8 cellular contexts compared by ENCODE assay signal in the genomic region with DNA sequence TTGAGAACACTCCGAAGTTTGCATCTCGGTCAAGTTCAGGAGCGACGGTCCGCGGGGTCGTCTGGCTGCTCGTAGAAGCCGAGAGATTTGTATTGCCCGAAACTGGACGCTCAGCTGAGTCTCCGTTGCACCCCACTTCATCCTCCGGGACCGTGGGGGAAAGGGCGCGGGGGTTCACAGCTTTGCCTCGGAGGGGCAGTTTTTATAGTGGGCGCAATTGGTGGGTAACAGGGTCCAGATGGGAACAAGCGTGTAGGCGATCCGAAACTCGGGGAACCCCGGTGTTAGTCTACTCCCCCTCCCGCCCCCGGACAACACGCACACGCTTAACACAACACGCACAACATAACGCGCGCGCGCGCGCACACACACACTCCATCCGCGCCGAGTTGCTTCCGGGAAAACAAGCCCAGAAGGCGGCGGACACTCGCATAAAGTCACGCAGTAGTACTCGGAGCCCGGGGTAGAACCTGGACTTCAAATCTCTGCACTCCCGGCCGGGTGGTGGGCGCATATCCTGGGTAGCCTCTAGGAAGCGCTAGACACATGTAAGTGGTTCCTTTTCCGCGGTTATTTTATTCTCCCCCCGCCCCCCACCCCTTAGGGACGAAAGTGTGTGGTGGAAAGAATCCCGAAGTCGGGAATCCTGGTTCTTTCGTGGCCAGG. TPM values are rescaled to one million over a fixed set of nuclear protein-coding genes. Genes with fewer than 3 reads are reported as not detected.
DNase-seq lines count a peak whose midpoint lies in the region; ATAC-seq and TF ChIP-seq lines count a peak whose summit lies in the region.

No MANE protein-coding gene starts in this region.

- peak overlapping the region; percentile 98 for H3K4me2 ChIP-seq in PC-3 (ENCODE audit: low read length)

- DNase-seq in Daoy (ENCODE audit: low read depth), result peak; percentile 90
- DNase-seq in PC-3, result peak; percentile 85
- peak; percentile 83 to 84 for DNase-seq in activated T-cell treated with anti-CD3 and anti-CD28 coated beads, Interleukin-2, amount 50 U/mL, for 72 hours
- DNase-seq in esophagus muscularis mucosa (ENCODE audit: extremely low spot score), result peak; percentile 98
- DNase-seq in stimulated activated CD8-positive, alpha-beta memory T cell treated with anti-CD3 and anti-CD28 coated beads, Interleukin-4, amount 100 ng/mL, for 48 hours, result peak; percentile 81

- POLR2A ChIA-PET in PC-3 (lab: Charles Lee; ENCODE audit: unreplicated experiment), result interaction anchor here (0.7 kb wide), 1 partner anchor 31 kb away, joined by 3 read pairs; no protein-coding TSS in a partner anchor

- H3K4me1 ChIP-seq in HUES64 (ENCODE audit: insufficient read depth, low read length) (peaks cover 15% of the 10 kb centered on the region), PC-3 (ENCODE audit: insufficient read depth, low read length) (peaks cover 25% of the 10 kb centered on the region), esophagus muscularis mucosa (peaks cover 12 to 26% (median 24%) of the 10 kb centered on the region in 4 donors), muscle layer of duodenum (ENCODE audit: control insufficient read depth in 1 of 2, insufficient read depth in 2 of 2, low read length in 2 of 2) (peaks cover 0 to 7% of the 10 kb centered on the region in 2 donors)

- TF ChIP-seq CTCF in PC-3 (conservative IDR thresholded peaks at IDR 0.05; ENCODE audit: low read depth, low read length), result peak; percentile 71
- TF ChIP-seq CTCF in esophagus muscularis mucosa (IDR thresholded peaks at IDR 0.05), result peak; percentile 68 to 73 (median 71)

- H3K9ac ChIP-seq in HUES64 (ENCODE audit: low read depth, low read length) (peak overlapping the region; percentile 54), PC-3 (ENCODE audit: low read length) (peak overlapping the region; percentile 90)

- TF ChIP-seq POLR2A in esophagus muscularis mucosa (IDR thresholded peaks at IDR 0.05; ENCODE audit: low read depth), result peak; percentile 59

- peak overlapping the region; percentile 78 to 94 for H3K4me3 Mint-ChIP-seq in activated T-cell treated with anti-CD3 and anti-CD28 coated beads, Interleukin-2, amount 50 U/mL, for 72 hours

- peak overlapping the region; percentile 87 for H2AFZ ChIP-seq in PC-3 (ENCODE audit: low read length)

- peaks cover 37% of the 10 kb centered on the region for H4K20me1 ChIP-seq in PC-3 (ENCODE audit: low read length)

- H3K36me3 ChIP-seq in HUES64 (ENCODE audit: insufficient read depth, low read length), result no peaks in the 10 kb centered on the region
- H3K36me3 ChIP-seq in PC-3 (ENCODE audit: low read depth, low read length), result peaks cover 7% of the 10 kb centered on the region
- H3K36me3 ChIP-seq in esophagus muscularis mucosa, result peaks cover 0 to 20% (median 2%) of the 10 kb centered on the region in 4 donors
- H3K36me3 ChIP-seq in muscle layer of duodenum (ENCODE audit: control insufficient read depth in 1 of 2, insufficient read depth in 2 of 2, low read length in 2 of 2), result peaks cover 4 to 14% of the 10 kb centered on the region in 2 donors

- H3F3A ChIP-seq in PC-3 (ENCODE audit: low read length, unreplicated experiment), result no peaks in the 10 kb centered on the region

- H3K27ac ChIP-seq in HUES64 (ENCODE audit: low read depth, low read length) (no peak overlapping the region; the same call in 1 of the 2 replicates), PC-3 (ENCODE audit: low read length) (peak overlapping the region; percentile 84), esophagus muscularis mucosa (replicated peaks in 1 of 4) (peak overlapping the region; percentile 98 to 100 (median 100)), muscle layer of duodenum (ENCODE audit: low read length) (peak overlapping the region; percentile 98)

- TSS peak; percentile 78 for BruUV-seq in PC-3 (replicated peaks; lab: Mats Ljungman, UMichigan)

- under 1% methylated on average over 51 of the region's 56 CpGs for WGBS in HUES64
- WGBS in esophagus muscularis mucosa, result 0% methylated on average over 24 of the region's 56 CpGs

- CTCF ChIA-PET in PC-3 (lab: Charles Lee), result no interaction called here

- no peak for TF ChIP-seq EP300 in esophagus muscularis mucosa (IDR thresholded peaks at IDR 0.05)

- intact Hi-C loops in PC-3 (cut with micrococcal nuclease), result loop anchor here (1.0 to 10.0 kb wide), 15 partner anchors 30 to 974 kb away; no protein-coding TSS in a partner anchor
- intact Hi-C loops in esophagus muscularis mucosa (cut with DNase I), result loop anchor here (2.0 to 10.0 kb wide), 5 partner anchors 30 to 917 kb away; a partner anchor contains a TSS

- H3K36me3 Mint-ChIP-seq in activated T-cell treated with anti-CD3 and anti-CD28 coated beads, Interleukin-2, amount 50 U/mL, for 72 hours (ENCODE audit: insufficient read depth in 2 of 2), result peaks cover 19 to 20% of the 10 kb centered on the region in 2 donors

- H3K4me3 ChIP-seq in HUES64 (ENCODE audit: low read length), result peak overlapping the region; percentile 68
- peak overlapping the region; percentile 76 for H3K4me3 ChIP-seq in PC-3 (ENCODE audit: low read length)
- peak overlapping the region; percentile 79 to 93 (median 91) for H3K4me3 ChIP-seq in esophagus muscularis mucosa
- H3K4me3 ChIP-seq in muscle layer of duodenum (ENCODE audit: low read depth in 1 of 2, low read length in 2 of 2), result peak overlapping the region; percentile 78 to 85

- H3K27ac Mint-ChIP-seq in activated T-cell treated with anti-CD3 and anti-CD28 coated beads, Interleukin-2, amount 50 U/mL, for 72 hours, result peak overlapping the region; percentile 79

- H3K27me3 Mint-ChIP-seq in activated T-cell treated with anti-CD3 and anti-CD28 coated beads, Interleukin-2, amount 50 U/mL, for 72 hours (ENCODE audit: low read depth), result peaks cover 6% of the 10 kb centered on the region

- peaks cover 42% of the 10 kb centered on the region for H3K79me2 ChIP-seq in PC-3 (ENCODE audit: low read length)

- peaks cover 3 to 7% of the 10 kb centered on the region in 2 donors for H3K9me3 Mint-ChIP-seq in activated T-cell treated with anti-CD3 and anti-CD28 coated beads, Interleukin-2, amount 50 U/mL, for 72 hours

- H3K4me1 Mint-ChIP-seq in activated T-cell treated with anti-CD3 and anti-CD28 coated beads, Interleukin-2, amount 50 U/mL, for 72 hours (ENCODE audit: low read depth), result peaks cover 16% of the 10 kb centered on the region

- H3K9me3 ChIP-seq in HUES64 (ENCODE audit: insufficient read depth, low read depth, low read length) (0 out of 2 replicates have a peak, but pooled peaks cover 7% of the 10 kb centered on the region), PC-3 (ENCODE audit: low read length) (no peaks in the 10 kb centered on the region), esophagus muscularis mucosa (no peaks in the 10 kb centered on the region), muscle layer of duodenum (ENCODE audit: control insufficient read depth in 1 of 2, low read length in 2 of 2) (no peaks in the 10 kb centered on the region)

- H3K9me2 ChIP-seq in PC-3 (replicated peaks; ENCODE audit: low read length), result no peaks in the 10 kb centered on the region

- ATAC-seq in PC-3, result peak; percentile 27
- ATAC-seq in activated T-cell treated with anti-CD3 and anti-CD28 coated beads, Interleukin-2, amount 50 U/mL, for 72 hours (replicated peaks in 1 of 2), result peak; percentile 4 to 7
- no peak for ATAC-seq in GM21367 (IDR thresholded peaks at IDR 0.05; ENCODE audit: unreplicated experiment)

- H3K27me3 ChIP-seq in HUES64 (ENCODE audit: insufficient read depth, low read length) (peaks cover 55% of the 10 kb centered on the region), PC-3 (ENCODE audit: low read length) (no peaks in the 10 kb centered on the region), esophagus muscularis mucosa (no peaks in the 10 kb centered on the region), muscle layer of duodenum (ENCODE audit: low read depth, low read length) (no peaks in the 10 kb centered on the region)

RNA-seq across cellular contexts. Expression of a gene that starts 1.0 kb away (rescaled TPM):
- total RNA-seq in Daoy (2014; rRNA removed; shearing (Covaris generic)), result 161 and 165 TPM in 2 replicates
- 6.0 TPM for polyA plus RNA-seq in HUES64 (2013, experiment 1 of 2)
- polyA plus RNA-seq in HUES64 (2013, experiment 2 of 2), result 6.0 TPM
- total RNA-seq in PC-3 (2014; rRNA removed) (73.6 and 95.1 TPM in 2 replicates), esophagus muscularis mucosa (100 to 1,000 TPM in 3 of 4 donors, 10 to 100 TPM in 1; 77.7 to 126 (median 111) TPM)
- total RNA-seq in activated T-cell treated with anti-CD3 and anti-CD28 coated beads, Interleukin-2, amount 50 U/mL, for 72 hours, result 10 to 100 TPM; 36.5 to 40.5 TPM
